In the genomic region with DNA sequence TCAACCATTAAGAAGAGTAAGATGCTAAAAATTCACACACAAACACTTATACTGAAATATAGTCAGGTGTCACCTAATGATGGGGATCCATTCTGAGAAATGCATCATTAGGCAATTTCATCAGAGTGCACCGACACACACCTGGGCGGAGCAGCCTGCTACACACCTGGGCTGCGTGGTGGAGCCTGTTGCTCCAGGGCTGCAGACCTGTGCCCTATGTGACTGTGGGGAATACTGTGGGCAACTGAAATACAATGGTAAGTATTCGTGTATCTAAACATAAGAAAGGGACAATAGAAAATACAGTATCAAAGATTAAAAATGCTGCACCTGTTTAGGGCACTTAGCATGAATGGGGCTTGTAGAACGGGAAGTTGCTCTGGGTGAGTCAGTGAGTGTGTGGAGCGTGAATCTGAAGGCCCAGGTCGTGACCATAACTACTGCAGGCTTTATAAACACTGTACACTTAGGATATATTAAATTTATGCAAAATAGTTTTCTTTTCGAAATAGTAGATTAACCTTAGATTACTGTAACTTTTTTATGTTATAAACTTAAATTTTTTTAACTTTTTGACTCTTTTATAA, we compare ENCODE assay signal across 1 cellular context.
TF ChIP-seq lines count a peak whose summit lies in the region.

No MANE protein-coding gene starts in this region.

TF ChIP-seq in GM23338, 12 proteins besides CTCF, POLR2A, EP300 and RAD21 (continued from another document):
- TF ChIP-seq ETS1 (IDR thresholded peaks at IDR 0.05) (no peak), JUNB (IDR thresholded peaks at IDR 0.05; ENCODE audit: unreplicated experiment) (no peak), ZNF462 (CRISPR knock-in tag; IDR thresholded peaks at IDR 0.05) (no peak), EZH2phosphoT487 (IDR thresholded peaks at IDR 0.05; ENCODE audit: unreplicated experiment) (no peak), EZH2 (IDR thresholded peaks at IDR 0.05; ENCODE audit: low read depth, unreplicated experiment) (no peak), CREB1 (CRISPR knock-in tag; IDR thresholded peaks at IDR 0.05; ENCODE audit: low read depth) (no peak), ZNF114 (CRISPR knock-in tag; IDR thresholded peaks at IDR 0.05) (no peak), NANOG (IDR thresholded peaks at IDR 0.05; ENCODE audit: borderline replicate concordance) (no peak), ZNF331 (CRISPR knock-in tag; IDR thresholded peaks at IDR 0.05; ENCODE audit: low read depth) (no peak), POLR2AphosphoS5 (IDR thresholded peaks at IDR 0.05; ENCODE audit: low read depth) (no peak)
